In the genomic region with DNA sequence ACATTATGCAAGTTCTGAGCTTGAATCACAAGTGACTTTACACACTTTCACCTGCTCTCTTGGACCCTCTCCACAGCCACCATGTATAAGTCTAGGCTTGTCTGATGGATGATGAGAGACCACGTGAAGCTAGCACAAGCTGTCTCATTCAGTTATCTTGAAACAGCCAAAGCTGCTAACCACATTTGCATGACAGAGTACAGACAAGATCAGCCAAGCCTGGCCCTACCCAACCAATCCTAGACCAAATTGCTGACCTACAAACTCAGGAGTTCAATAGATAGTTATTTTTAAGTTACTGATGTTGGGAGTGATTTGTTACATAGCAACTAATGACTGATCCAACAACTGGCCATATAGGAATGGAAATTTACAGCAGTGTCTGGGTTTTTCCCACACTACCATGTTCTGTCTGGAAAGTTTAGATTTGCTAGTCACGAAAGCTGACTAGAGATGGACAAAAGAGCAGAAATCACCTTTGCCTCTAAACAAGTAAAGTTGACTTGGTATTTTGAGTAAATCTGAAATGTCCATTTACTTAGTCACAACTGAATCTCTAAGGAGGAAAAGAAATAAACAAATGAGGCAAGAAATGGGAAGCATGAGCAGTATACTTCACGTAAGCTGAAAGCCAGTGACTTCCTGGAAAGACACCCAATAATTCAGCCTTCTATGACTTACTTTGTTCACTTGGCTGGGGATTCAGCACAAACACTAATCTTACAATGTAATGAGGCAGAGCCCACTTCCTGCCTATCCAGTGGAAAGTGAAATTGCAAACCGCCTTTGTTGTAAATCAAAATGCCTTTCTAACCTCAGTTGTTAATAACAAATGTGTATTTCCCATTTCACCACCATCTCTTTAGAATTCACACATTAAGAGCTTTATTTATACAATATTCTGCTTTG, we compare ENCODE assay signal across 12 cellular contexts.
DNase-seq lines count a peak whose midpoint lies in the region; ATAC-seq, FAIRE-seq and TF ChIP-seq lines count a peak whose summit lies in the region.
"Had no signal": no experiment of that assay in that cellular context is flagged by ENCODE, and none has a peak within 500 bp of the region (broad histone marks: within the 10 kb centered on the region; RNA-seq: fewer than 3 reads in every experiment).

No MANE protein-coding gene starts in this region.

- FAIRE-seq in bronchial epithelial cell (lab: Jason Lieb, UNC), result no peak

- TF ChIP-seq CTCF in GM13977 (IDR thresholded peaks at IDR 0.05; ENCODE audit: extremely low read depth, insufficient read depth, missing control alignments), result no peak
- no peak for TF ChIP-seq CTCF in bronchial epithelial cell (IDR thresholded peaks at IDR 0.05; ENCODE audit: insufficient read depth, low read length, severe bottlenecking)
- no peak for TF ChIP-seq CTCF in dorsolateral prefrontal cortex (IDR thresholded peaks at IDR 0.05 in 54 of 56, conservative IDR thresholded peaks at IDR 0.05 in 2 of 56; ENCODE audit: low read depth in 1 of 56, partially characterized antibody in 56 of 56)

- no peaks in the 10 kb centered on the region for H3K36me3 ChIP-seq in bronchial epithelial cell (ENCODE audit: control insufficient read depth, insufficient read depth, low read length)
- H3K36me3 ChIP-seq: WERI-Rb-1 had no signal

- DNase-seq in GM13977 (ENCODE audit: low spot score), result peak; percentile 7
- DNase-seq in bronchial epithelial cell (ENCODE audit: low read depth), result peak; percentile 67
- DNase-seq in dorsolateral prefrontal cortex, result no peak
- DNase-seq in activated T-cell treated with anti-CD3 and anti-CD28 coated beads for 4 hours, result no peak
- DNase-seq in activated T-cell treated with anti-CD3 and anti-CD28 coated beads, Interleukin-2, amount 50 U/mL, for 1 hour, result no peak
- DNase-seq in NCI-H2196 treated with DMSO at 0.1 percent for 48 hours (lab: John Stamatoyannopoulos, UW; ENCODE audit: unreplicated experiment), result no peak
- DNase-seq: naive thymus-derived CD4-positive, alpha-beta T cell; NCI-H226; WERI-Rb-1 had no signal

- no peak overlapping the region for H3K4me3 ChIP-seq in bronchial epithelial cell (ENCODE audit: low read depth, low read length)
- H3K4me3 ChIP-seq in dorsolateral prefrontal cortex, result no peak overlapping the region

- H3K27me3 ChIP-seq in bronchial epithelial cell (ENCODE audit: control insufficient read depth, insufficient read depth, low read length) (no peaks in the 10 kb centered on the region), dorsolateral prefrontal cortex (no peaks in the 10 kb centered on the region)

- intact Hi-C loops in dorsolateral prefrontal cortex (cut with DNase I), result no loop called here

- no peak overlapping the region for H3K27ac ChIP-seq in dorsolateral prefrontal cortex
- H3K27ac ChIP-seq: WERI-Rb-1 had no signal

- in situ Hi-C loops in GM13977 (cut with MboI; ENCODE audit: low pct_unique_long_range_greater_than_20kb, low sequenced_read_pairs, unreplicated experiment), result no loop called here

- ATAC-seq in GM21367 (IDR thresholded peaks at IDR 0.05; ENCODE audit: unreplicated experiment), result peak; percentile 71
- peak; percentile 74 for ATAC-seq in HG03103 (IDR thresholded peaks at IDR 0.05; ENCODE audit: low read depth, unreplicated experiment)
- ATAC-seq: HCT116; naive thymus-derived CD4-positive, alpha-beta T cell had no signal

Comparison
In these comparisons a context has a peak if more than half of its experiments do, and no peak if none do; other contexts are left out.
1. DNase-seq: peak in GM13977 (single experiment) and bronchial epithelial cell (single experiment); none in dorsolateral prefrontal cortex (0 of 10), activated T-cell treated with anti-CD3 and anti-CD28 coated beads for 4 hours (single experiment), activated T-cell treated with anti-CD3 and anti-CD28 coated beads, Interleukin-2, amount 50 U/mL, for 1 hour (single experiment) and NCI-H2196 treated with DMSO at 0.1 percent for 48 hours (single experiment).